Comparison of ENCODE assay signal across 17 cellular contexts in genomic region chr2:160474319-160474645, GRCh38. TPM values are rescaled to one million over a fixed set of nuclear protein-coding genes. Genes with fewer than 3 reads are reported as not detected.
DNase-seq lines count a peak whose midpoint lies in the region; ATAC-seq and TF ChIP-seq lines count a peak whose summit lies in the region.
"Had no signal": no experiment of that assay in that cellular context is flagged by ENCODE, and none has a peak within 500 bp of the region (broad histone marks: within the 10 kb centered on the region; RNA-seq: fewer than 3 reads in every experiment).

No MANE protein-coding gene starts in this region.

- peak overlapping the region; percentile 18 for H3K27ac ChIP-seq in DND-41 (ENCODE audit: low read length)
- H3K27ac ChIP-seq in RWPE2 (ENCODE audit: poor library complexity, severe bottlenecking) = peak overlapping the region; percentile 45
- H3K27ac ChIP-seq in effector memory CD4-positive, alpha-beta T cell (ENCODE audit: insufficient read depth, low read length, poor library complexity, severe bottlenecking) = peak overlapping the region; percentile 73
- H3K27ac ChIP-seq in naive thymus-derived CD4-positive, alpha-beta T cell (ENCODE audit: low read depth, low read length) = peak overlapping the region; percentile 70
- H3K27ac ChIP-seq in testis = no peak overlapping the region
- no peak overlapping the region for H3K27ac ChIP-seq in WERI-Rb-1
- H3K27ac ChIP-seq: dorsolateral prefrontal cortex had no signal

- no peaks in the 10 kb centered on the region for H3K27me3 Mint-ChIP-seq in naive thymus-derived CD4-positive, alpha-beta T cell

- H3K4me1 Mint-ChIP-seq in naive thymus-derived CD4-positive, alpha-beta T cell = peaks cover 27 to 96% (median 88%) of the 10 kb centered on the region in 7 donors
- H3K4me1 Mint-ChIP-seq: CD14-positive monocyte had no signal

- H3K9me3 ChIP-seq in DND-41 (ENCODE audit: insufficient read depth, low read length, severe bottlenecking) = no peaks in the 10 kb centered on the region
- H3K9me3 ChIP-seq in RWPE2 (ENCODE audit: severe bottlenecking) = no peaks in the 10 kb centered on the region
- H3K9me3 ChIP-seq in effector memory CD4-positive, alpha-beta T cell (ENCODE audit: control insufficient read depth, low read length) = no peaks in the 10 kb centered on the region
- H3K9me3 ChIP-seq in naive thymus-derived CD4-positive, alpha-beta T cell (ENCODE audit: control insufficient read depth in 2 of 3, low read length in 3 of 3) = no peaks in the 10 kb centered on the region
- H3K9me3 ChIP-seq in testis = no peaks in the 10 kb centered on the region
- no peaks in the 10 kb centered on the region for H3K9me3 ChIP-seq in WERI-Rb-1 (ENCODE audit: severe bottlenecking)

- intact Hi-C loops in naive thymus-derived CD4-positive, alpha-beta T cell (cut with micrococcal nuclease) = loop anchor here (1.0 to 5.0 kb wide), 5 partner anchors 8 to 665 kb away; no protein-coding TSS in a partner anchor
- intact Hi-C loops in testis (cut with DNase I; ENCODE audit: low total_unique reads) = no loop called here

- H3K36me3 Mint-ChIP-seq in naive thymus-derived CD4-positive, alpha-beta T cell = peaks cover 0 to 19% (median 13%) of the 10 kb centered on the region in 5 donors

- no peak overlapping the region for H2AFZ ChIP-seq in DND-41 (ENCODE audit: low read depth, low read length)

- H3K4me1 ChIP-seq in DND-41 (ENCODE audit: insufficient read depth, low read length) = peaks cover 30% of the 10 kb centered on the region
- H3K4me1 ChIP-seq in RWPE2 (ENCODE audit: insufficient read depth, poor library complexity, severe bottlenecking) = peaks cover 30% of the 10 kb centered on the region
- peaks cover 22% of the 10 kb centered on the region for H3K4me1 ChIP-seq in effector memory CD4-positive, alpha-beta T cell (ENCODE audit: control insufficient read depth, insufficient read depth, low read length, poor library complexity, severe bottlenecking)
- peaks cover 0 to 55% of the 10 kb centered on the region in 2 donors for H3K4me1 ChIP-seq in naive thymus-derived CD4-positive, alpha-beta T cell (ENCODE audit: control insufficient read depth in 2 of 2, insufficient read depth in 2 of 2, low read length in 2 of 2)
- peaks cover 3% of the 10 kb centered on the region for H3K4me1 ChIP-seq in testis

- H3K4me2 ChIP-seq in DND-41 (ENCODE audit: insufficient read depth, low read length) = peak overlapping the region; percentile 53

- H3K9ac ChIP-seq in DND-41 (ENCODE audit: low read depth, low read length) = no peak overlapping the region

- no peaks in the 10 kb centered on the region for H3K36me3 ChIP-seq in DND-41 (ENCODE audit: insufficient read depth, low read length)
- H3K36me3 ChIP-seq in RWPE2 (ENCODE audit: low read depth) = no peaks in the 10 kb centered on the region; the same call in 1 of the 2 replicates
- no peaks in the 10 kb centered on the region for H3K36me3 ChIP-seq in effector memory CD4-positive, alpha-beta T cell (ENCODE audit: control insufficient read depth, insufficient read depth, low read length)
- no peaks in the 10 kb centered on the region for H3K36me3 ChIP-seq in naive thymus-derived CD4-positive, alpha-beta T cell (ENCODE audit: control insufficient read depth in 2 of 3, insufficient read depth in 3 of 3, low read length in 3 of 3)
- H3K36me3 ChIP-seq in testis (ENCODE audit: low read depth, missing control alignments) = no peaks in the 10 kb centered on the region
- no peaks in the 10 kb centered on the region for H3K36me3 ChIP-seq in WERI-Rb-1

- POLR2A ChIA-PET in naive thymus-derived CD4-positive, alpha-beta T cell (lab: Charles Lee) = interaction anchor here (1.1 kb wide), 1 partner anchor 41 kb away, joined by 3 read pairs; no protein-coding TSS in a partner anchor

- no peak for DNase-seq in DND-41
- DNase-seq in RWPE2 (ENCODE audit: low spot score) = no peak
- DNase-seq in effector memory CD4-positive, alpha-beta T cell = no peak
- DNase-seq in naive thymus-derived CD4-positive, alpha-beta T cell = peak in 5 of 9 donors; percentile 42 to 78 (median 66)
- DNase-seq in mucosa of gallbladder (ENCODE audit: low spot score) = no peak
- no peak for DNase-seq in testis
- DNase-seq in WERI-Rb-1 = no peak
- DNase-seq: amygdala; dorsolateral prefrontal cortex; Kasumi-1; kidney glomerular epithelial cell; NCI-H1930; NCI-H524 treated with DMSO at 0.1 percent for 48 hours; stimulated activated naive CD4-positive, alpha-beta T cell treated with Interleukin-2 at 50 U/mL for 16 hours had no signal

- CTCF ChIA-PET in naive thymus-derived CD4-positive, alpha-beta T cell (lab: Charles Lee) = interaction anchor here (0.9 kb wide), 2 partner anchors 45 to 46 kb away, joined by 3 to 4 read pairs; no protein-coding TSS in a partner anchor

- H3K9me3 Mint-ChIP-seq in naive thymus-derived CD4-positive, alpha-beta T cell = no peaks in the 10 kb centered on the region

- peak overlapping the region; percentile 23 to 82 (median 70) for H3K4me3 Mint-ChIP-seq in naive thymus-derived CD4-positive, alpha-beta T cell
- H3K4me3 Mint-ChIP-seq: CD14-positive monocyte had no signal

- no peak for TF ChIP-seq POLR2A in testis (IDR thresholded peaks at IDR 0.05)

- 75 to 89% methylated on average over 6 of the region's 6 CpGs for WGBS in testis, 2 donors

- peak overlapping the region; percentile 81 to 98 (median 90) for H3K27ac Mint-ChIP-seq in naive thymus-derived CD4-positive, alpha-beta T cell
- H3K27ac Mint-ChIP-seq: CD14-positive monocyte had no signal

- H3K4me3 ChIP-seq in DND-41 (ENCODE audit: low read depth in 1 of 2, low read length in 2 of 2) (peak overlapping the region in 1 of 2 experiments; percentile 19; a peak in 1 of 4 replicates), RWPE2 (ENCODE audit: severe bottlenecking) (no peak overlapping the region), testis (no peak overlapping the region), WERI-Rb-1 (ENCODE audit: low read depth, low read length) (no peak overlapping the region)
- H3K4me3 ChIP-seq in effector memory CD4-positive, alpha-beta T cell (ENCODE audit: insufficient read depth, low read depth, low read length, poor library complexity, severe bottlenecking) = peak overlapping the region; percentile 4
- no peak overlapping the region for H3K4me3 ChIP-seq in naive thymus-derived CD4-positive, alpha-beta T cell (ENCODE audit: low read length)
- H3K4me3 ChIP-seq: dorsolateral prefrontal cortex had no signal

- ATAC-seq in DND-41 (ENCODE audit: insufficient read depth, low read depth) (peak; percentile 71), RWPE2 (ENCODE audit: low read depth) (peak; percentile 35; the same call in 1 of the 3 replicates), GM19395 (IDR thresholded peaks at IDR 0.05; ENCODE audit: unreplicated experiment) (no peak)
- ATAC-seq in naive thymus-derived CD4-positive, alpha-beta T cell = peak; percentile 57
- ATAC-seq: Panc1 had no signal

- no peak for TF ChIP-seq CTCF in DND-41 (IDR thresholded peaks at IDR 0.05; ENCODE audit: borderline replicate concordance, extremely low read depth, low read length, poor library complexity, severe bottlenecking)
- TF ChIP-seq CTCF in RWPE2 (IDR thresholded peaks at IDR 0.05; ENCODE audit: poor library complexity, severe bottlenecking) = no peak
- no peak for TF ChIP-seq CTCF in testis (IDR thresholded peaks at IDR 0.05)
- no peak for TF ChIP-seq CTCF in WERI-Rb-1 (IDR thresholded peaks at IDR 0.05; ENCODE audit: low read depth, low read length)

- H4K20me1 ChIP-seq in DND-41 (ENCODE audit: insufficient read depth, low read length) = 0 out of 2 replicates have a peak, but pooled peaks cover 2% of the 10 kb centered on the region

- H3K27me3 ChIP-seq in DND-41 (ENCODE audit: insufficient read depth, low read length, poor library complexity) (no peaks in the 10 kb centered on the region), RWPE2 (ENCODE audit: insufficient read depth, poor library complexity, severe bottlenecking) (no peaks in the 10 kb centered on the region), testis (no peaks in the 10 kb centered on the region), WERI-Rb-1 (ENCODE audit: insufficient read depth, low read depth, severe bottlenecking) (no peaks in the 10 kb centered on the region)
- H3K27me3 ChIP-seq in effector memory CD4-positive, alpha-beta T cell (replicated peaks; ENCODE audit: control insufficient read depth, insufficient read depth, low read length, poor library complexity, severe bottlenecking) = no peaks in the 10 kb centered on the region
- no peaks in the 10 kb centered on the region for H3K27me3 ChIP-seq in naive thymus-derived CD4-positive, alpha-beta T cell (ENCODE audit: control insufficient read depth in 2 of 2, insufficient read depth in 2 of 2, low read length in 2 of 2)

- H3K79me2 ChIP-seq in DND-41 (ENCODE audit: insufficient read depth, low read length) = peaks cover 2% of the 10 kb centered on the region; the same call in 1 of the 2 replicates

RNA-seq across cellular contexts. Expression of gene RBMS1, which starts 19.3 kb away (rescaled TPM):
- total RNA-seq in naive thymus-derived CD4-positive, alpha-beta T cell = 100 to 1,000 TPM in 3 of 5 experiments, 10 to 100 TPM in 2; 74.4 to 123 (median 101) TPM
- polyA plus RNA-seq in naive thymus-derived CD4-positive, alpha-beta T cell = 100 to 1,000 TPM; 136 to 137 TPM
- total RNA-seq in mucosa of gallbladder = 36.2 TPM
- total RNA-seq in testis = 10 to 100 TPM; 26.8 to 30.0 TPM
- polyA plus RNA-seq in testis (ENCODE audit: insufficient read depth, low read depth, low replicate concordance) = 34.7 TPM

Comparison
In these comparisons a context has a peak if more than half of its experiments do, and no peak if none do; other contexts are left out.
1. DNase-seq: peak in naive thymus-derived CD4-positive, alpha-beta T cell (5 of 9); none in DND-41 (single experiment), RWPE2 (single experiment), effector memory CD4-positive, alpha-beta T cell (0 of 3), mucosa of gallbladder (single experiment), testis (single experiment) and WERI-Rb-1 (single experiment).
2. H3K27ac ChIP-seq: peak in DND-41 (single experiment), RWPE2 (single experiment), effector memory CD4-positive, alpha-beta T cell (single experiment) and naive thymus-derived CD4-positive, alpha-beta T cell (single experiment); none in testis (0 of 2) and WERI-Rb-1 (single experiment).